ENCODE assay signal across 33 cellular contexts in the genomic region with DNA sequence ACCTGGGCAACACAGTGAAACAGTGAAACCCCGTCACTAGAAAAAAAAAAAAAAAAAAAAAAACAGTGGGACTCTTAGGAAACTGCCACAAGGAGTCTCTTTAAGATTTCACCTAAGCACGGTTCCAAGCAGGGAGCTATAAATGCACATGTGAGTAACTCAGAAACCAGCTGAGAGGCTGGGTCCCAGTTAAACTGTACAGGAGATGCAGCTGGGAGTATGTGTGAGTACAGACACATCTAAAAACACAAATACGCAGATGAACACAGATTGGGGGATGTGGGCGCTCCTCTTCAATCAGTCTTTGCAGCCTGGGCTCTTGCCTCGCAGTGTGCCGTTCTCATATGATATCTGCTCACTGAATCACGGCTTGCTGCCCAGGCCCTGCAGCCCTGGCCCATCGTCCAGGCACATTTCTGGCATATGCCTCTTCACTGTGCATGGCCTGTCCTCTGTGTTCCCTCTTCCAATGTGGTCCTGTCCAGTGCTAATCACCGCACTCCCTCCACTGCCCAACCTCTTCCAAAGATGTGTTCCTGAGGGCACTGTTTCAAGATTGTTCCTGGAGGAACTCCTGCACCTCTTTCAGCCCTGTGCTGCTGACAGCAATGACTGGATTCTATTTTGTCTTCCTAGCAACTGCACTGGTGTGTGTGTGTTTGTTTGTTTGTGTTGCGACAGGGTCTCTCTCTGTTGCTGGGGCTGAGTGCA. TPM values are rescaled to one million over a fixed set of nuclear protein-coding genes. Genes with fewer than 3 reads are reported as not detected.
DNase-seq lines count a peak whose midpoint lies in the region; ATAC-seq lines count a peak whose summit lies in the region.
"Had no signal": no experiment of that assay in that cellular context is flagged by ENCODE, and none has a peak within 500 bp of the region (broad histone marks: within the 10 kb centered on the region; RNA-seq: fewer than 3 reads in every experiment).

No MANE protein-coding gene starts in this region.

- H3K27ac Mint-ChIP-seq in stimulated activated effector memory CD8-positive, alpha-beta T cell treated with anti-CD3 and anti-CD28 coated beads, Interleukin-12 subunit alpha, Interleukin-12 subunit beta, amount 100 ng/mL, for 72 hours: peak overlapping the region; percentile 79
- H3K27ac Mint-ChIP-seq: activated CD8-positive, alpha-beta memory T cell treated with anti-CD3 and anti-CD28 coated beads, Interleukin-2, amount 10 ng/mL, durations not matched to agents 7 days and 5 days; activated naive CD4-positive, alpha-beta T cell treated with anti-CD3 and anti-CD28 coated beads, Interleukin-2, amount 50 U/mL, for 72 hours; activated T-helper 1 cell treated with anti-CD3 and anti-CD28 coated beads, Interleukin-12 subunit alpha, Interleukin-12 subunit beta, Interleukin-2, Interleukin-4 antibody, amounts not matched to agents 30 ng/mL and 10 ng/mL and 1 ng/mL, durations not matched to agents 14 hours and 24 hours and 36 hours; CD4-positive, alpha-beta T cell; memory B cell; stimulated activated naive CD8-positive, alpha-beta T cell treated with anti-CD3 and anti-CD28 coated beads, Interleukin-15, Interleukin-2, amounts not matched to agents 100 ng/mL and 50 ng/mL, for 24 hours; WTC11 had no signal

- peak; percentile 25 to 62 for ATAC-seq in right cardiac atrium
- ATAC-seq in stimulated activated effector memory CD8-positive, alpha-beta T cell treated with anti-CD3 and anti-CD28 coated beads, Interleukin-12 subunit alpha, Interleukin-12 subunit beta, amount 100 ng/mL, for 72 hours: peak; percentile 34
- no peak for ATAC-seq in GM21737 (IDR thresholded peaks at IDR 0.05; ENCODE audit: unreplicated experiment)
- no peak for ATAC-seq in activated T-cell treated with anti-CD3 and anti-CD28 coated beads, Interleukin-2, amount 50 U/mL, for 4 hours
- ATAC-seq: activated CD8-positive, alpha-beta memory T cell treated with anti-CD3 and anti-CD28 coated beads, Interleukin-2, amount 10 ng/mL, durations not matched to agents 7 days and 5 days; activated naive CD4-positive, alpha-beta T cell treated with anti-CD3 and anti-CD28 coated beads, Interleukin-2, amount 50 U/mL, for 72 hours; GM12878; WTC11 had no signal

- H3K4me3 ChIP-seq in right cardiac atrium (ENCODE audit: low read length): no peak overlapping the region
- H3K4me3 ChIP-seq: dorsolateral prefrontal cortex, GM12878, HAP-1, tibial nerve had no signal

- H3K27me3 ChIP-seq in right cardiac atrium (ENCODE audit: control insufficient read depth, insufficient read depth): no peaks in the 10 kb centered on the region
- H3K27me3 ChIP-seq: dorsolateral prefrontal cortex, tibial nerve had no signal

- peaks cover 5% of the 10 kb centered on the region for H3K27me3 Mint-ChIP-seq in activated T-cell treated with anti-CD3 and anti-CD28 coated beads, Interleukin-2, amount 50 U/mL, for 4 hours (ENCODE audit: low read depth)
- H3K27me3 Mint-ChIP-seq: memory B cell had no signal

- H3K9me3 Mint-ChIP-seq in stimulated activated effector memory CD8-positive, alpha-beta T cell treated with anti-CD3 and anti-CD28 coated beads, Interleukin-12 subunit alpha, Interleukin-12 subunit beta, amount 100 ng/mL, for 72 hours: no peaks in the 10 kb centered on the region
- H3K9me3 Mint-ChIP-seq in activated T-cell treated with anti-CD3 and anti-CD28 coated beads, Interleukin-2, amount 50 U/mL, for 4 hours: no peaks in the 10 kb centered on the region
- H3K9me3 Mint-ChIP-seq: activated naive CD4-positive, alpha-beta T cell treated with anti-CD3 and anti-CD28 coated beads, Interleukin-2, amount 50 U/mL, for 72 hours; activated T-helper 1 cell treated with anti-CD3 and anti-CD28 coated beads, Interleukin-12 subunit alpha, Interleukin-12 subunit beta, Interleukin-2, Interleukin-4 antibody, amounts not matched to agents 30 ng/mL and 10 ng/mL and 1 ng/mL, durations not matched to agents 14 hours and 24 hours and 36 hours; CD4-positive, alpha-beta T cell; central memory CD8-positive, alpha-beta T cell; memory B cell; naive B cell; stimulated activated naive CD8-positive, alpha-beta T cell treated with anti-CD3 and anti-CD28 coated beads, Interleukin-15, Interleukin-2, amounts not matched to agents 100 ng/mL and 50 ng/mL, for 24 hours had no signal

- H3K27ac ChIP-seq in right cardiac atrium (ENCODE audit: low read length): peak overlapping the region; percentile 61
- H3K27ac ChIP-seq: 22Rv1, dorsolateral prefrontal cortex, tibial nerve had no signal

- peaks cover 10% of the 10 kb centered on the region for H3K4me1 ChIP-seq in right cardiac atrium (ENCODE audit: control insufficient read depth, insufficient read depth, low read length)
- H3K4me1 ChIP-seq: tibial nerve had no signal

- H3K4me3 Mint-ChIP-seq in stimulated activated effector memory CD8-positive, alpha-beta T cell treated with anti-CD3 and anti-CD28 coated beads, Interleukin-12 subunit alpha, Interleukin-12 subunit beta, amount 100 ng/mL, for 72 hours: no peak overlapping the region
- no peak overlapping the region for H3K4me3 Mint-ChIP-seq in activated T-cell treated with anti-CD3 and anti-CD28 coated beads, Interleukin-2, amount 50 U/mL, for 4 hours
- H3K4me3 Mint-ChIP-seq: activated CD8-positive, alpha-beta memory T cell treated with anti-CD3 and anti-CD28 coated beads, Interleukin-2, amount 10 ng/mL, durations not matched to agents 7 days and 5 days; activated T-helper 1 cell treated with anti-CD3 and anti-CD28 coated beads, Interleukin-12 subunit alpha, Interleukin-12 subunit beta, Interleukin-2, Interleukin-4 antibody, amounts not matched to agents 30 ng/mL and 10 ng/mL and 1 ng/mL, durations not matched to agents 14 hours and 24 hours and 36 hours; CD4-positive, alpha-beta T cell; central memory CD8-positive, alpha-beta T cell; memory B cell; stimulated activated naive CD8-positive, alpha-beta T cell treated with anti-CD3 and anti-CD28 coated beads, Interleukin-15, Interleukin-2, amounts not matched to agents 100 ng/mL and 50 ng/mL, for 24 hours; WTC11 had no signal

- peak; percentile 56 for DNase-seq in DMS53 (lab: John Stamatoyannopoulos, UW)
- no peak for DNase-seq in DMS53 treated with DMSO at 0.1 percent for 48 hours (lab: John Stamatoyannopoulos, UW; ENCODE audit: unreplicated experiment)
- DNase-seq in amniotic epithelial cell (ENCODE audit: low read depth): peak; percentile 24
- peak in 1 of 3 donors; percentile 37 for DNase-seq in right cardiac atrium
- no peak for DNase-seq in stimulated activated effector memory CD8-positive, alpha-beta T cell treated with anti-CD3 and anti-CD28 coated beads, Interleukin-12 subunit alpha, Interleukin-12 subunit beta, amount 100 ng/mL, for 72 hours (ENCODE audit: low spot score in 2 of 2)
- DNase-seq in COR-L47 (lab: John Stamatoyannopoulos, UW): no peak
- no peak for DNase-seq in activated T-cell treated with anti-CD3 and anti-CD28 coated beads, Interleukin-2, amount 50 U/mL, for 4 hours
- DNase-seq: activated CD4-positive, alpha-beta T cell treated with anti-CD3 and anti-CD28 coated beads, Interleukin-2, amount 50 U/mL, for 1 hour; activated CD8-positive, alpha-beta memory T cell treated with anti-CD3 and anti-CD28 coated beads, Interleukin-2, amount 10 ng/mL, durations not matched to agents 7 days and 5 days; CD4-positive, alpha-beta T cell; DMS79 treated with DMSO at 0.1 percent for 48 hours; dorsolateral prefrontal cortex; left cardiac atrium; naive B cell; NCI-H1048; NCI-H2029 treated with DMSO at 0.1 percent for 48 hours; NCI-H345; NCI-H774; retina; stimulated activated CD4-positive, alpha-beta T cell treated with anti-CD3 and anti-CD28 coated beads, Interleukin-12 subunit alpha, Interleukin-12 subunit beta, amount 100 ng/mL, for 4 hours; stimulated activated CD4-positive, alpha-beta T cell treated with anti-CD3 and anti-CD28 coated beads, Interleukin-4, amount 100 ng/mL, for 4 hours; T1000 had no signal

- H3K4me1 Mint-ChIP-seq in stimulated activated effector memory CD8-positive, alpha-beta T cell treated with anti-CD3 and anti-CD28 coated beads, Interleukin-12 subunit alpha, Interleukin-12 subunit beta, amount 100 ng/mL, for 72 hours: peaks cover 5% of the 10 kb centered on the region
- no peaks in the 10 kb centered on the region for H3K4me1 Mint-ChIP-seq in activated T-cell treated with anti-CD3 and anti-CD28 coated beads, Interleukin-2, amount 50 U/mL, for 4 hours (ENCODE audit: low read depth)
- H3K4me1 Mint-ChIP-seq: activated CD8-positive, alpha-beta memory T cell treated with anti-CD3 and anti-CD28 coated beads, Interleukin-2, amount 10 ng/mL, durations not matched to agents 7 days and 5 days; central memory CD8-positive, alpha-beta T cell had no signal

- H3K9me3 ChIP-seq in right cardiac atrium (ENCODE audit: control insufficient read depth, low read length): no peaks in the 10 kb centered on the region
- H3K9me3 ChIP-seq: HAP-1, tibial nerve had no signal

- intact Hi-C loops in right cardiac atrium (cut with DNase I): no loop called here

- no peaks in the 10 kb centered on the region for H3K36me3 Mint-ChIP-seq in stimulated activated effector memory CD8-positive, alpha-beta T cell treated with anti-CD3 and anti-CD28 coated beads, Interleukin-12 subunit alpha, Interleukin-12 subunit beta, amount 100 ng/mL, for 72 hours
- no peaks in the 10 kb centered on the region for H3K36me3 Mint-ChIP-seq in activated T-cell treated with anti-CD3 and anti-CD28 coated beads, Interleukin-2, amount 50 U/mL, for 4 hours (ENCODE audit: insufficient read depth)
- H3K36me3 Mint-ChIP-seq: activated CD8-positive, alpha-beta memory T cell treated with anti-CD3 and anti-CD28 coated beads, Interleukin-2, amount 10 ng/mL, durations not matched to agents 7 days and 5 days; activated naive CD4-positive, alpha-beta T cell treated with anti-CD3 and anti-CD28 coated beads, Interleukin-2, amount 50 U/mL, for 72 hours; memory B cell; naive B cell; WTC11 had no signal

- WGBS in right cardiac atrium: 79% methylated on average over 10 of the region's 10 CpGs

RNA-seq across cellular contexts. Expression of gene CA12, which starts 17.2 kb away (rescaled TPM):
- total RNA-seq in right cardiac atrium: 1 to 10 TPM in 1 of 4 donors, under 1 TPM in 3; 0.33 to 1.2 (median 0.71) TPM
- polyA plus RNA-seq in right cardiac atrium: 0.75 TPM
- total RNA-seq in activated T-cell treated with anti-CD3 and anti-CD28 coated beads, Interleukin-2, amount 50 U/mL, for 4 hours: under 1 TPM; 0.08 to 0.15 (median 0.14) TPM
- total RNA-seq: CD4-positive, alpha-beta T cell had no signal

Comparison
In these comparisons a context has a peak if more than half of its experiments do, and no peak if none do; other contexts are left out.
1. DNase-seq: peak in DMS53 (single experiment) and amniotic epithelial cell (single experiment); none in DMS53 treated with DMSO at 0.1 percent for 48 hours (single experiment), stimulated activated effector memory CD8-positive, alpha-beta T cell treated with anti-CD3 and anti-CD28 coated beads, Interleukin-12 subunit alpha, Interleukin-12 subunit beta, amount 100 ng/mL, for 72 hours (0 of 2), COR-L47 (single experiment) and activated T-cell treated with anti-CD3 and anti-CD28 coated beads, Interleukin-2, amount 50 U/mL, for 4 hours (single experiment).
2. ATAC-seq: peak in right cardiac atrium (2 of 2) and stimulated activated effector memory CD8-positive, alpha-beta T cell treated with anti-CD3 and anti-CD28 coated beads, Interleukin-12 subunit alpha, Interleukin-12 subunit beta, amount 100 ng/mL, for 72 hours (single experiment); none in GM21737 (single experiment) and activated T-cell treated with anti-CD3 and anti-CD28 coated beads, Interleukin-2, amount 50 U/mL, for 4 hours (0 of 2).